31 cellular contexts compared by ENCODE assay signal in genomic region chr21:32406405-32406804, GRCh38. TPM values are rescaled to one million over a fixed set of nuclear protein-coding genes. Genes with fewer than 3 reads are reported as not detected.
DNase-seq lines count a peak whose midpoint lies in the region; ATAC-seq, FAIRE-seq and TF ChIP-seq lines count a peak whose summit lies in the region.
"Had no signal": no experiment of that assay in that cellular context is flagged by ENCODE, and none has a peak within 500 bp of the region (broad histone marks: within the 10 kb centered on the region; RNA-seq: fewer than 3 reads in every experiment).

No MANE protein-coding gene starts in this region.

- TF ChIP-seq CTCF in MCF 10A (IDR thresholded peaks at IDR 0.05; ENCODE audit: unreplicated experiment) (no peak), breast epithelium (IDR thresholded peaks at IDR 0.05) (no peak), bronchial epithelial cell (IDR thresholded peaks at IDR 0.05; ENCODE audit: insufficient read depth, low read length, severe bottlenecking) (no peak), keratinocyte (optimal IDR thresholded peaks at IDR 0.05 in 1 of 3, IDR thresholded peaks at IDR 0.05 in 1 of 3, conservative IDR thresholded peaks at IDR 0.05 in 1 of 3; ENCODE audit: extremely low read depth in 1 of 3, insufficient read depth in 2 of 3, low read length in 3 of 3) (no peak), suprapubic skin (IDR thresholded peaks at IDR 0.05) (no peak), mesothelial cell of epicardium (IDR thresholded peaks at IDR 0.05; ENCODE audit: unreplicated experiment) (no peak)

- H3K36me3 ChIP-seq in breast epithelium (no peaks in the 10 kb centered on the region), bronchial epithelial cell (ENCODE audit: control insufficient read depth, insufficient read depth, low read length) (no peaks in the 10 kb centered on the region), keratinocyte (ENCODE audit: control insufficient read depth in 2 of 2, extremely low read depth in 1 of 2, insufficient read depth in 2 of 2, low read length in 2 of 2) (no peaks in the 10 kb centered on the region), suprapubic skin (no peaks in the 10 kb centered on the region)
- H3K36me3 ChIP-seq: pancreas had no signal

- dilution Hi-C loops in keratinocyte (cut with MboI; ENCODE audit: extremely low pct_ligation_motif_present, low sequenced_read_pairs) = no loop called here

- H3K9me3 ChIP-seq in breast epithelium (no peaks in the 10 kb centered on the region), keratinocyte (ENCODE audit: control insufficient read depth, low read depth, low read length) (no peaks in the 10 kb centered on the region), suprapubic skin (no peaks in the 10 kb centered on the region)
- H3K9me3 ChIP-seq: pancreas, testis had no signal

- no peak overlapping the region for H3K27ac Mint-ChIP-seq in MCF 10A (ENCODE audit: low read depth, unreplicated experiment)
- H3K27ac Mint-ChIP-seq in mesothelial cell of epicardium = no peak overlapping the region
- no peak overlapping the region for H3K27ac Mint-ChIP-seq in stimulated activated naive CD8-positive, alpha-beta T cell treated with anti-CD3 and anti-CD28 coated beads, Interleukin-15, amount 100 ng/mL, for 72 hours
- H3K27ac Mint-ChIP-seq: activated CD4-positive, alpha-beta memory T cell treated with anti-CD3 and anti-CD28 coated beads, Interleukin-2, amount 10 ng/mL, durations not matched to agents 7 days and 5 days; activated naive CD8-positive, alpha-beta T cell had no signal

- no peaks in the 10 kb centered on the region for H3K27me3 Mint-ChIP-seq in MCF 10A (ENCODE audit: insufficient read depth, unreplicated experiment)
- peaks cover 54% of the 10 kb centered on the region for H3K27me3 Mint-ChIP-seq in mesothelial cell of epicardium (ENCODE audit: low read depth)
- no peaks in the 10 kb centered on the region for H3K27me3 Mint-ChIP-seq in stimulated activated naive CD8-positive, alpha-beta T cell treated with anti-CD3 and anti-CD28 coated beads, Interleukin-15, amount 100 ng/mL, for 72 hours
- H3K27me3 Mint-ChIP-seq: activated CD4-positive, alpha-beta memory T cell treated with anti-CD3 and anti-CD28 coated beads, Interleukin-2, amount 10 ng/mL, durations not matched to agents 7 days and 5 days; activated naive CD8-positive, alpha-beta T cell had no signal

- peak overlapping the region; percentile 70 for H2AFZ ChIP-seq in keratinocyte (ENCODE audit: control insufficient read depth, low read length)

- no peaks in the 10 kb centered on the region for H3K9me3 Mint-ChIP-seq in MCF 10A (ENCODE audit: unreplicated experiment)
- no peaks in the 10 kb centered on the region for H3K9me3 Mint-ChIP-seq in mesothelial cell of epicardium
- H3K9me3 Mint-ChIP-seq in stimulated activated naive CD8-positive, alpha-beta T cell treated with anti-CD3 and anti-CD28 coated beads, Interleukin-15, amount 100 ng/mL, for 72 hours = no peaks in the 10 kb centered on the region
- H3K9me3 Mint-ChIP-seq: activated CD4-positive, alpha-beta memory T cell treated with anti-CD3 and anti-CD28 coated beads, Interleukin-2, amount 10 ng/mL, durations not matched to agents 7 days and 5 days; CD14-positive monocyte; neural crest cell had no signal

- no peak for FAIRE-seq in bronchial epithelial cell (lab: Jason Lieb, UNC)
- no peak for FAIRE-seq in keratinocyte (lab: Jason Lieb, UNC)
- FAIRE-seq: A204.1, colon, islet of Langerhans, pancreas, urothelium cell line had no signal

- H3K9ac ChIP-seq in keratinocyte (ENCODE audit: control insufficient read depth, extremely low read depth, insufficient read depth, low read length) = no peak overlapping the region

- POLR2A ChIA-PET in MCF 10A (lab: Yijun Ruan, JAX) = interaction anchor here (0.7 to 1.5 kb wide), 4 partner anchors 12 to 1098 kb away, joined by 3 to 5 read pairs (median 3); no protein-coding TSS in a partner anchor

- H3K9me1 ChIP-seq in keratinocyte (ENCODE audit: control insufficient read depth, extremely low read depth, insufficient read depth, low read length) = no peaks in the 10 kb centered on the region

- H3K27ac ChIP-seq in breast epithelium = peak overlapping the region in 1 of 2 donors; percentile 43
- H3K27ac ChIP-seq in keratinocyte (ENCODE audit: control insufficient read depth, insufficient read depth, low read length) = no peak overlapping the region
- peak overlapping the region; percentile 14 for H3K27ac ChIP-seq in suprapubic skin
- H3K27ac ChIP-seq: epithelial cell of prostate, pancreas, testis had no signal

- ATAC-seq in stimulated activated naive CD8-positive, alpha-beta T cell treated with anti-CD3 and anti-CD28 coated beads, Interleukin-15, amount 100 ng/mL, for 72 hours = no peak
- no peak for ATAC-seq in HG03175 (IDR thresholded peaks at IDR 0.05; ENCODE audit: unreplicated experiment)
- ATAC-seq: HCT116, pancreas had no signal

- H3K27me3 ChIP-seq in breast epithelium = no peaks in the 10 kb centered on the region
- no peaks in the 10 kb centered on the region for H3K27me3 ChIP-seq in bronchial epithelial cell (ENCODE audit: control insufficient read depth, insufficient read depth, low read length)
- H3K27me3 ChIP-seq in keratinocyte (ENCODE audit: control insufficient read depth, extremely low read depth, insufficient read depth, low read length) = no peaks in the 10 kb centered on the region
- H3K27me3 ChIP-seq in suprapubic skin = no peaks in the 10 kb centered on the region
- H3K27me3 ChIP-seq: pancreas, testis had no signal

- no peak overlapping the region for H3K4me3 Mint-ChIP-seq in MCF 10A (ENCODE audit: unreplicated experiment)
- H3K4me3 Mint-ChIP-seq in mesothelial cell of epicardium = no peak overlapping the region
- H3K4me3 Mint-ChIP-seq in stimulated activated naive CD8-positive, alpha-beta T cell treated with anti-CD3 and anti-CD28 coated beads, Interleukin-15, amount 100 ng/mL, for 72 hours = no peak overlapping the region
- H3K4me3 Mint-ChIP-seq: activated CD4-positive, alpha-beta memory T cell treated with anti-CD3 and anti-CD28 coated beads, Interleukin-2, amount 10 ng/mL, durations not matched to agents 7 days and 5 days; activated naive CD8-positive, alpha-beta T cell; CD14-positive monocyte; neural crest cell had no signal

- H3K4me3 ChIP-seq in breast epithelium = no peak overlapping the region
- H3K4me3 ChIP-seq in bronchial epithelial cell (ENCODE audit: low read depth, low read length) = no peak overlapping the region
- H3K4me3 ChIP-seq in keratinocyte (ENCODE audit: control insufficient read depth in 2 of 3, extremely low read depth in 1 of 3, insufficient read depth in 2 of 3, low read depth in 1 of 3, low read length in 3 of 3) = no peak overlapping the region
- H3K4me3 ChIP-seq in suprapubic skin = no peak overlapping the region
- H3K4me3 ChIP-seq: pancreas, smooth muscle cell, testis had no signal

- no peak for TF ChIP-seq EP300 in suprapubic skin (IDR thresholded peaks at IDR 0.05)

- CTCF ChIA-PET in MCF 10A (lab: Yijun Ruan, JAX) = interaction anchor here (0.6 to 6.8 kb wide), 3 partner anchors 126 to 194 kb away, joined by 5 to 71 read pairs (median 31); no protein-coding TSS in a partner anchor

- H3K79me2 ChIP-seq in keratinocyte (ENCODE audit: control insufficient read depth, insufficient read depth, low read length) = no peaks in the 10 kb centered on the region

- H3K4me1 Mint-ChIP-seq in MCF 10A (ENCODE audit: insufficient read depth, unreplicated experiment) (peaks cover 10% of the 10 kb centered on the region), mesothelial cell of epicardium (peaks cover 7% of the 10 kb centered on the region)
- peaks cover 41% of the 10 kb centered on the region for H3K4me1 Mint-ChIP-seq in stimulated activated naive CD8-positive, alpha-beta T cell treated with anti-CD3 and anti-CD28 coated beads, Interleukin-15, amount 100 ng/mL, for 72 hours

- no peaks in the 10 kb centered on the region for H4K20me1 ChIP-seq in keratinocyte (ENCODE audit: control insufficient read depth, extremely low read depth, insufficient read depth, low read length)

- H3K36me3 Mint-ChIP-seq in MCF 10A (ENCODE audit: insufficient read depth, unreplicated experiment) (no peaks in the 10 kb centered on the region), mesothelial cell of epicardium (no peaks in the 10 kb centered on the region)
- H3K36me3 Mint-ChIP-seq: activated naive CD8-positive, alpha-beta T cell; CD14-positive monocyte had no signal

- TF ChIP-seq POLR2A in breast epithelium (IDR thresholded peaks at IDR 0.05) = no peak
- no peak for TF ChIP-seq POLR2A in suprapubic skin (IDR thresholded peaks at IDR 0.05)

- DNase-seq in MCF 10A (ENCODE audit: unreplicated experiment) (peak; percentile 20), breast epithelium (ENCODE audit: low spot score in 2 of 2) (no peak), bronchial epithelial cell (ENCODE audit: low read depth) (peak; percentile 33), keratinocyte (ENCODE audit: low read depth, low spot score) (no peak), suprapubic skin (ENCODE audit: low spot score in 2 of 2) (peak in 1 of 2 donors; percentile 43), mesothelial cell of epicardium (ENCODE audit: low spot score in 2 of 2, unreplicated experiment in 2 of 2) (no peak)
- DNase-seq in stimulated activated naive CD8-positive, alpha-beta T cell treated with anti-CD3 and anti-CD28 coated beads, Interleukin-15, amount 100 ng/mL, for 72 hours = no peak
- DNase-seq: activated CD4-positive, alpha-beta memory T cell treated with anti-CD3 and anti-CD28 coated beads, Interleukin-2, amount 10 ng/mL, durations not matched to agents 7 days and 5 days; activated CD4-positive, alpha-beta T cell treated with anti-CD3 and anti-CD28 coated beads for 1 hour; activated T-cell treated with anti-CD3 and anti-CD28 coated beads for 4 hours; DMS79 treated with DMSO at 0.1 percent for 48 hours; effector CD8-positive, alpha-beta T cell; GF-D8; glutamatergic neuron; NCI-H82; OCI-M1; pancreas; SHP77; stimulated activated naive CD4-positive, alpha-beta T cell; testis had no signal

- BruUV-seq in MCF 10A (replicated peaks; lab: Mats Ljungman, UMichigan) = no TSS peak

- intact Hi-C loops in MCF 10A (cut with micrococcal nuclease) = no loop called here
- intact Hi-C loops in breast epithelium (cut with DNase I; ENCODE audit: low total_unique reads) = loop anchor here (10.0 kb wide), 1 partner anchor 198 kb away; no protein-coding TSS in a partner anchor

- WGBS in suprapubic skin = 32% methylated on average over 6 of the region's 6 CpGs

- peak overlapping the region; percentile 48 for H3K4me2 ChIP-seq in keratinocyte (ENCODE audit: control insufficient read depth, extremely low read depth, insufficient read depth, low read depth, low read length)
- H3K4me2 ChIP-seq: smooth muscle cell had no signal

- H3K4me1 ChIP-seq in breast epithelium = peaks cover 6% of the 10 kb centered on the region in 2 donors
- peaks cover 10% of the 10 kb centered on the region for H3K4me1 ChIP-seq in keratinocyte (ENCODE audit: control insufficient read depth, extremely low read depth, insufficient read depth, low read length)
- peaks cover 31% of the 10 kb centered on the region for H3K4me1 ChIP-seq in suprapubic skin

RNA-seq across cellular contexts. Expression of gene EVA1C, which starts 6.1 kb away (rescaled TPM):
- 16.8 and 22.2 TPM in 2 replicates for total RNA-seq in MCF 10A (2022)
- 10 to 100 TPM; 30.2 to 69.8 (median 58.5) TPM for total RNA-seq in breast epithelium
- total RNA-seq in bronchial epithelial cell = 8.8 and 9.0 TPM in 2 replicates
- 6.1 to 15.3 TPM (median 10.8 TPM) in 3 replicates for polyA plus RNA-seq in keratinocyte
- polyA plus RNA-seq in keratinocyte (2011; ENCODE audit: low read depth) = 7.1 TPM
- polyA plus RNA-seq in keratinocyte (2011; cell fraction: cytosol; rRNA removed) = 7.3 and 14.3 TPM in 2 replicates
- 6.8 TPM in 2 replicates for polyA plus RNA-seq in keratinocyte (2011; cell fraction: nucleus; rRNA removed)
- 12.5 and 13.1 TPM in 2 replicates for polyA plus RNA-seq in keratinocyte (2012; ENCODE audit: low replicate concordance)
- polyA minus RNA-seq in keratinocyte = 6.5 to 13.9 TPM (median 10.0 TPM) in 3 replicates
- 8.1 TPM for polyA minus RNA-seq in keratinocyte (2011; cell fraction: cytosol; rRNA and poly(A)+ RNA removed)
- 4.5 and 5.2 TPM in 2 replicates for polyA minus RNA-seq in keratinocyte (2011; cell fraction: nucleus; rRNA and poly(A)+ RNA removed)
- 10 to 100 TPM; 57.1 to 98.6 (median 63.2) TPM for total RNA-seq in suprapubic skin
- total RNA-seq in mesothelial cell of epicardium = 2.1 to 3.8 TPM (median 3.1 TPM) in 3 replicates
- total RNA-seq: neural crest cell had no signal

RNA-seq across cellular contexts. Expression of gene URB1, which starts 13.6 kb away (rescaled TPM):
- total RNA-seq in MCF 10A (2022) = 32.3 and 43.5 TPM in 2 replicates
- 10 to 100 TPM; 12.8 to 22.2 (median 20.6) TPM for total RNA-seq in breast epithelium
- total RNA-seq in bronchial epithelial cell = 19.3 and 22.4 TPM in 2 replicates
- 7.3 to 11.3 TPM (median 9.0 TPM) in 3 replicates for polyA plus RNA-seq in keratinocyte
- 4.9 TPM for polyA plus RNA-seq in keratinocyte (2011; ENCODE audit: low read depth)
- 5.5 and 6.0 TPM in 2 replicates for polyA plus RNA-seq in keratinocyte (2011; cell fraction: cytosol; rRNA removed)
- polyA plus RNA-seq in keratinocyte (2011; cell fraction: nucleus; rRNA removed) = 26.3 and 27.4 TPM in 2 replicates
- 7.1 and 15.0 TPM in 2 replicates for polyA plus RNA-seq in keratinocyte (2012; ENCODE audit: low replicate concordance)
- polyA minus RNA-seq in keratinocyte = 20.4 to 31.0 TPM (median 28.1 TPM) in 3 replicates
- 15.7 TPM for polyA minus RNA-seq in keratinocyte (2011; cell fraction: cytosol; rRNA and poly(A)+ RNA removed)
- polyA minus RNA-seq in keratinocyte (2011; cell fraction: nucleus; rRNA and poly(A)+ RNA removed) = 53.4 and 72.7 TPM in 2 replicates
- total RNA-seq in suprapubic skin = 10 to 100 TPM; 23.7 to 49.4 (median 33.0) TPM
- total RNA-seq in mesothelial cell of epicardium = 21.8 to 23.4 TPM (median 22.2 TPM) in 3 replicates

Comparison
In these comparisons a context has a peak if more than half of its experiments do, and no peak if none do; other contexts are left out.
1. DNase-seq: peak in MCF 10A (single experiment) and bronchial epithelial cell (single experiment); none in breast epithelium (0 of 2), keratinocyte (single experiment), mesothelial cell of epicardium (0 of 2) and stimulated activated naive CD8-positive, alpha-beta T cell treated with anti-CD3 and anti-CD28 coated beads, Interleukin-15, amount 100 ng/mL, for 72 hours (0 of 2).